In the genomic region with DNA sequence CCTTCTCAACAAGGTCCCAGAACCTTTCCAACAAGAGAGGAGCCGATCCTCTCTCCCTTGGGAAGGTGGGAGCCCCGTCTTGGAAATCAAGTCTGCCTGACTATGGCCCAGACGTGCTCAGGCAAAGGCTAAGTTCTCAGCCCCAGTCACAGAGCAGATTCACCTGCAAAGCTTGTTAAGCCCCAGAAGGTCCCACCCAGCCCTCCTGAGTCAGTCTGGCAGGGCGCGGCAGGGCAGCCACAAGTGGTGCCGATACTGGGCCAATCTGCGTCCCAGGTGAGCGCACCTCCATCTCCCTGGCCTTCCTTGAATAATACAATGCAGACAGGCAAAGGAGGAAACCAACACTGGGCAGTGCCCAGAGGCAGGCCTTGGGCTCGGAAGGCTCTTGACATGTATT, we compare ENCODE assay signal across 22 cellular contexts. TPM values are rescaled to one million over a fixed set of nuclear protein-coding genes. Genes with fewer than 3 reads are reported as not detected.
"Had no signal": no experiment of that assay in that cellular context is flagged by ENCODE, and none has a peak within 500 bp of the region (broad histone marks: within the 10 kb centered on the region; RNA-seq: fewer than 3 reads in every experiment).

No MANE protein-coding gene starts in this region.

- DNase-seq: activated B cell treated with CpG ODN at 0.5 μM for 24 hours; activated CD4-positive, alpha-beta T cell treated with anti-CD3 and anti-CD28 coated beads for 36 hours; activated CD4-positive, alpha-beta T cell treated with anti-CD3 and anti-CD28 coated beads, Interleukin-2, amount 50 U/mL, for 4 hours; activated CD8-positive, alpha-beta memory T cell treated with anti-CD3 and anti-CD28 coated beads for 24 hours; activated CD8-positive, alpha-beta memory T cell treated with anti-CD3 and anti-CD28 coated beads, Interleukin-2, amount 50 U/mL, for 4 hours; activated T-cell treated with anti-CD3 and anti-CD28 coated beads, Interleukin-2, amount 50 U/mL, for 24 hours; adrenal gland; glutamatergic neuron; left ventricle myocardium superior; retina; spleen; stimulated activated CD4-positive, alpha-beta T cell treated with anti-CD3 and anti-CD28 coated beads, Interleukin-4, amount 100 ng/mL, for 1 hour; stimulated activated naive CD4-positive, alpha-beta T cell treated with Interleukin-2 at 50 U/mL for 16 hours; SW 1271; T-helper 17 cell had no signal

- H3K36me3 Mint-ChIP-seq: activated naive CD4-positive, alpha-beta T cell treated with anti-CD3 and anti-CD28 coated beads, Interleukin-2, amount 50 U/mL, for 72 hours; natural killer cell treated with Interleukin-12 subunit alpha and Interleukin-12 subunit beta and Interleukin-15 and Interleukin-18, amount 100 ng/mL, for 72 hours had no signal

- H3K9me3 ChIP-seq: adrenal gland, tibial artery had no signal

- H3K4me3 ChIP-seq: adrenal gland, coronary artery, hepatocyte, spleen, tibial artery had no signal

- H2AFZ ChIP-seq: hepatocyte had no signal

- H3K27me3 ChIP-seq: hepatocyte, tibial artery had no signal

- H3K4me2 ChIP-seq: hepatocyte had no signal

- H3K36me3 ChIP-seq: adrenal gland, spleen, tibial artery had no signal

- H3K79me2 ChIP-seq: hepatocyte had no signal

- H3K27me3 Mint-ChIP-seq: activated CD4-positive, alpha-beta T cell treated with anti-CD3 and anti-CD28 coated beads for 36 hours had no signal

- H3K4me1 ChIP-seq: adrenal gland, spleen, tibial artery had no signal

- ATAC-seq: activated CD4-positive, alpha-beta T cell treated with anti-CD3 and anti-CD28 coated beads for 36 hours; activated naive CD4-positive, alpha-beta T cell treated with anti-CD3 and anti-CD28 coated beads, Interleukin-2, amount 50 U/mL, for 72 hours; activated T-helper 17 cell treated with anti-CD3 and anti-CD28 coated beads, Interleukin-2, amount 50 U/mL, for 72 hours; left ventricle myocardium superior; T-helper 17 cell had no signal

- H3K27ac ChIP-seq: adrenal gland, coronary artery, hepatocyte, spleen, tibial artery had no signal

- H3K9me3 Mint-ChIP-seq: activated B cell treated with CpG ODN at 0.5 μM for 24 hours; activated naive CD4-positive, alpha-beta T cell treated with anti-CD3 and anti-CD28 coated beads, Interleukin-2, amount 50 U/mL, for 72 hours; activated T-cell treated with anti-CD3 and anti-CD28 coated beads, Interleukin-2, amount 50 U/mL, for 24 hours; activated T-helper 17 cell treated with anti-CD3 and anti-CD28 coated beads, Interleukin-2, amount 50 U/mL, for 72 hours; central memory CD8-positive, alpha-beta T cell; natural killer cell treated with Interleukin-12 subunit alpha and Interleukin-12 subunit beta and Interleukin-15 and Interleukin-18, amount 100 ng/mL, for 72 hours had no signal

- H3K27ac Mint-ChIP-seq: activated B cell treated with CpG ODN at 0.5 μM for 24 hours; activated CD4-positive, alpha-beta T cell treated with anti-CD3 and anti-CD28 coated beads for 36 hours; activated naive CD4-positive, alpha-beta T cell treated with anti-CD3 and anti-CD28 coated beads, Interleukin-2, amount 50 U/mL, for 72 hours; activated T-cell treated with anti-CD3 and anti-CD28 coated beads, Interleukin-2, amount 50 U/mL, for 24 hours; activated T-helper 17 cell treated with anti-CD3 and anti-CD28 coated beads, Interleukin-2, amount 50 U/mL, for 72 hours; natural killer cell treated with Interleukin-12 subunit alpha and Interleukin-12 subunit beta and Interleukin-15 and Interleukin-18, amount 100 ng/mL, for 72 hours; T-helper 17 cell had no signal

- H3K4me3 Mint-ChIP-seq: activated B cell treated with CpG ODN at 0.5 μM for 24 hours; activated CD4-positive, alpha-beta T cell treated with anti-CD3 and anti-CD28 coated beads for 36 hours; activated T-cell treated with anti-CD3 and anti-CD28 coated beads, Interleukin-2, amount 50 U/mL, for 24 hours; activated T-helper 17 cell treated with anti-CD3 and anti-CD28 coated beads, Interleukin-2, amount 50 U/mL, for 72 hours; central memory CD8-positive, alpha-beta T cell; natural killer cell treated with Interleukin-12 subunit alpha and Interleukin-12 subunit beta and Interleukin-15 and Interleukin-18, amount 100 ng/mL, for 72 hours; T-helper 17 cell had no signal

- H3K4me1 Mint-ChIP-seq: activated B cell treated with CpG ODN at 0.5 μM for 24 hours; activated CD4-positive, alpha-beta T cell treated with anti-CD3 and anti-CD28 coated beads for 36 hours; activated T-helper 17 cell treated with anti-CD3 and anti-CD28 coated beads, Interleukin-2, amount 50 U/mL, for 72 hours; central memory CD8-positive, alpha-beta T cell had no signal

RNA-seq across cellular contexts. Expression of a gene that starts 15.0 kb away (rescaled TPM):
- total RNA-seq: activated B cell treated with CpG ODN at 0.5 μM for 24 hours had no signal
